ENCODE assay signal across 25 cellular contexts in the genomic region with DNA sequence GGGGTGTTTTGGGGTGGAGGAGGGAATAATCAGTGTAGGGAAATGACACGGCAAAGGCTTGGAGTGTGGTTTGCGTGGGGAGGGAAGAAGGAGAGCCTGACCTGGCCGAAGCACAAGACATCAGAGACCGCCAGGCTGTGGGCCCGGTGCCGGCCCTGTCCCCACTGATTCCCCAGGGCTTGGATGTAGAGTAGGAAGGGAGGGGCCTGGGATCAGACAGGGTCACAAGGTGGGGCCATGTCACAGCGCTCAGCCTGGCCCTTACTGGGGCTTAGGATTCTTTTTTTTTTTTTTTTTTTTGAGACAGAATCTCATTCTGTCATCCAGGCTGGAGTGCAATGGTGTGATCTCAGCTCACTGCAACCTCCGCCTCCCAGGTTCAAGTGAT. TPM values are rescaled to one million over a fixed set of nuclear protein-coding genes. Genes with fewer than 3 reads are reported as not detected.
DNase-seq lines count a peak whose midpoint lies in the region; ATAC-seq, FAIRE-seq and TF ChIP-seq lines count a peak whose summit lies in the region.
"Had no signal": no experiment of that assay in that cellular context is flagged by ENCODE, and none has a peak within 500 bp of the region (broad histone marks: within the 10 kb centered on the region; RNA-seq: fewer than 3 reads in every experiment).

No MANE protein-coding gene starts in this region.

- no peak for FAIRE-seq in HepG2 (lab: Jason Lieb, UNC)
- FAIRE-seq: A549 had no signal

- H3K9me3 ChIP-seq in right cardiac atrium (ENCODE audit: control insufficient read depth, low read length) (no peaks in the 10 kb centered on the region), right atrium auricular region (no peaks in the 10 kb centered on the region), prostate gland (no peaks in the 10 kb centered on the region), HepG2 (ENCODE audit: low read length) (no peaks in the 10 kb centered on the region)
- H3K9me3 ChIP-seq: A549, BE2C, left lung, uterus had no signal

- TF ChIP-seq CTCF in right atrium auricular region (IDR thresholded peaks at IDR 0.05) (no peak), prostate gland (IDR thresholded peaks at IDR 0.05) (no peak), HepG2 (CRISPR knock-in tag; IDR thresholded peaks at IDR 0.05) (no peak)

- peaks cover 26% of the 10 kb centered on the region for H3K36me3 ChIP-seq in right atrium auricular region
- H3K36me3 ChIP-seq in prostate gland, result peaks cover 11 to 17% of the 10 kb centered on the region in 2 donors
- peaks cover 20 to 39% of the 10 kb centered on the region in 2 experiments; a peak in 4 of 5 replicates for H3K36me3 ChIP-seq in HepG2 (replicated peaks in 1 of 2; ENCODE audit: control insufficient read depth in 1 of 2, insufficient read depth in 2 of 2, low read length in 2 of 2)
- H3K36me3 ChIP-seq: BE2C, uterus had no signal

- 63% methylated on average over 8 of the region's 8 CpGs for WGBS in right cardiac atrium
- 80% methylated on average over 8 of the region's 8 CpGs for WGBS in prostate gland
- WGBS in HepG2 (ENCODE audit: low lambda C conversion rate), result 97% methylated on average over 8 of the region's 8 CpGs

- H3K4me3 ChIP-seq in right cardiac atrium (ENCODE audit: low read length) (no peak overlapping the region), right atrium auricular region (no peak overlapping the region), prostate gland (no peak overlapping the region), HepG2 (replicated peaks in 1 of 3; ENCODE audit: insufficient read depth in 1 of 3, low read depth in 2 of 3, low read length in 3 of 3) (no peak overlapping the region)
- H3K4me3 ChIP-seq: A549, left lung, uterus had no signal

- peak in 1 of 2 donors; percentile 12 for ATAC-seq in right cardiac atrium
- no peak for ATAC-seq in HepG2
- ATAC-seq in HG03460 (IDR thresholded peaks at IDR 0.05; ENCODE audit: unreplicated experiment), result no peak
- ATAC-seq: A549; activated CD4-positive, CD25-positive, alpha-beta regulatory T cell treated with anti-CD3 and anti-CD28 coated beads, Interleukin-2, amount 50 U/mL, for 24 hours; activated T-cell treated with anti-CD3 and anti-CD28 coated beads, Interleukin-2, amount 50 U/mL, for 72 hours; left lung; SK-N-SH treated with all-trans-retinoic acid at 6 μM for 48 hours had no signal

- BruUV-seq in HepG2 (replicated peaks; lab: Mats Ljungman, UMichigan), result no TSS peak

- POLR2A ChIA-PET in HepG2 (lab: Yijun Ruan, JAX), result no interaction called here

- intact Hi-C loops in right cardiac atrium (cut with DNase I), result loop anchor here in 2 of 4 donors (5.0 kb wide), 2 partner anchors 285 to 505 kb away; partner anchors contain the start of gene DMC1 (in 1 of the 2)
- intact Hi-C loops in prostate gland (cut with DNase I), result no loop called here
- intact Hi-C loops in HepG2 (cut with micrococcal nuclease; ENCODE audit: unreplicated experiment), result no loop called here

- H4K20me1 ChIP-seq in HepG2 (ENCODE audit: insufficient read depth, low read length), result no peaks in the 10 kb centered on the region

- no peak for TF ChIP-seq EP300 in HepG2 (IDR thresholded peaks at IDR 0.05; ENCODE audit: low read depth in 2 of 2, low read length in 2 of 2)
- TF ChIP-seq EP300 in HepG2 (CRISPR knock-in tag; IDR thresholded peaks at IDR 0.05; ENCODE audit: borderline replicate concordance), result no peak

- no peak overlapping the region for H3K4me2 ChIP-seq in HepG2 (ENCODE audit: low read depth, low read length)
- H3K4me2 ChIP-seq: A549 had no signal

- CTCF ChIA-PET in HepG2 (lab: Yijun Ruan, JAX; ENCODE audit: low intra/inter-chr PET ratio, low total read pairs), result no interaction called here

- H3K4me1 ChIP-seq in right cardiac atrium (ENCODE audit: control insufficient read depth, insufficient read depth, low read length) (peaks cover 10% of the 10 kb centered on the region), right atrium auricular region (peaks cover 0 to 36% of the 10 kb centered on the region in 2 donors), prostate gland (replicated peaks) (peaks cover 17% of the 10 kb centered on the region), HepG2 (ENCODE audit: insufficient read depth, low read length) (0 out of 2 replicates have a peak, but pooled peaks cover 5% of the 10 kb centered on the region)
- H3K4me1 ChIP-seq: A549, BE2C, uterus had no signal

- H3K9ac ChIP-seq in HepG2 (ENCODE audit: insufficient read depth, low read depth, low read length), result no peak overlapping the region

- H3K27me3 ChIP-seq in right cardiac atrium (ENCODE audit: control insufficient read depth, insufficient read depth), result no peaks in the 10 kb centered on the region
- no peaks in the 10 kb centered on the region for H3K27me3 ChIP-seq in right atrium auricular region
- H3K27me3 ChIP-seq in prostate gland (replicated peaks; ENCODE audit: insufficient read depth), result no peaks in the 10 kb centered on the region
- H3K27me3 ChIP-seq in HepG2 (ENCODE audit: control insufficient read depth in 1 of 2, insufficient read depth in 2 of 2, low read length in 2 of 2), result no peaks in the 10 kb centered on the region
- H3K27me3 ChIP-seq: BE2C, left lung, uterus had no signal

- TF ChIP-seq POLR2A in prostate gland (IDR thresholded peaks at IDR 0.05), result no peak
- TF ChIP-seq POLR2A in HepG2 (IDR thresholded peaks at IDR 0.05; ENCODE audit: insufficient read depth in 1 of 2, low read depth in 2 of 2, low read length in 2 of 2), result no peak

- DNase-seq in right cardiac atrium (peak in 2 of 3 donors; percentile 72), right atrium auricular region (ENCODE audit: low spot score) (no peak), prostate gland (ENCODE audit: low spot score) (no peak), inferior parietal cortex (ENCODE audit: extremely low spot score) (no peak), HepG2 (ENCODE audit: low spot score) (no peak)
- DNase-seq: activated naive CD4-positive, alpha-beta T cell treated with anti-CD3 and anti-CD28 coated beads, Interleukin-2, amount 50 U/mL, for 16 hours; activated T-cell treated with anti-CD3 and anti-CD28 coated beads, Interleukin-2, amount 50 U/mL, for 72 hours; aorta; BE2C; cerebellar nuclear complex; effector memory CD4-positive, alpha-beta T cell; GOT3; NCI-H1436 treated with DMSO at 0.1 percent for 48 hours; NCI-H524; stimulated activated CD4-positive, alpha-beta T cell treated with anti-CD3 and anti-CD28 coated beads, Interleukin-4, amount 100 ng/mL, for 4 hours; uterus had no signal

- H3K79me2 ChIP-seq in HepG2 (ENCODE audit: insufficient read depth, low read length), result no peaks in the 10 kb centered on the region

- no peak overlapping the region for H2AFZ ChIP-seq in HepG2 (ENCODE audit: low read length)

- no peak for TF ChIP-seq RAD21 in HepG2 (CRISPR knock-in tag; IDR thresholded peaks at IDR 0.05)

- in situ Hi-C loops in HepG2 (cut with HindIII; ENCODE audit: extremely low pct_ligation_motif_present, low pct_unique_long_range_greater_than_20kb), result no loop called here

- H3K27ac ChIP-seq in right cardiac atrium (ENCODE audit: low read length), result no peak overlapping the region
- H3K27ac ChIP-seq in right atrium auricular region, result no peak overlapping the region
- peak overlapping the region; percentile 16 to 95 for H3K27ac ChIP-seq in prostate gland
- H3K27ac ChIP-seq in HepG2 (ENCODE audit: extremely low read length, insufficient read depth, low read length), result no peak overlapping the region
- H3K27ac ChIP-seq: A549, left lung had no signal

RNA-seq across cellular contexts. Expression of gene PICK1, which starts 9.8 kb away (rescaled TPM):
- total RNA-seq in right cardiac atrium (10 to 100 TPM; 23.8 to 26.5 (median 25.0) TPM), right atrium auricular region (10 to 100 TPM; 33.1 to 36.0 TPM), prostate gland (100 to 1,000 TPM in 1 of 2 donors, 10 to 100 TPM in 1; 90.0 to 114 TPM), HepG2 (2016; rRNA removed; fragmentation: Illumina TruSeq; extraction: Trizol) (16.0 and 19.3 TPM in 2 replicates)
- polyA plus RNA-seq in right cardiac atrium (31.3 TPM), HepG2 (2011; rRNA removed) (25.3 and 28.9 TPM in 2 replicates)
- 5.2 and 7.0 TPM in 2 replicates for total RNA-seq in HepG2 (2016; cell fraction: cytosol; rRNA removed; fragmentation: Illumina TruSeq; extraction: Trizol; ENCODE audit: low read depth)
- 12.5 and 21.2 TPM in 2 replicates for total RNA-seq in HepG2 (2016; cell fraction: insoluble cytoplasmic fraction; rRNA removed; fragmentation: Illumina TruSeq; extraction: Trizol)
- 5.1 and 6.4 TPM in 2 replicates for total RNA-seq in HepG2 (2016; cell fraction: membrane; rRNA removed; fragmentation: Illumina TruSeq; extraction: Trizol)
- total RNA-seq in HepG2 (2016; cell fraction: nucleus; rRNA removed; fragmentation: Illumina TruSeq; extraction: Trizol), result 23.0 and 24.4 TPM in 2 replicates
- 16.7 and 22.6 TPM in 2 replicates for polyA plus RNA-seq in HepG2 (2011; cell fraction: cytosol; rRNA removed)
- polyA plus RNA-seq in HepG2 (2011; cell fraction: nucleus; rRNA removed), result 156 and 186 TPM in 2 replicates
- polyA plus RNA-seq in HepG2 (2012), result 11.1 and 11.5 TPM in 2 replicates
- polyA plus RNA-seq in HepG2 (2016; cell fraction: cytosol; fragmentation: Illumina TruSeq; extraction: Trizol; ENCODE audit: low read depth), result 1.6 and 2.0 TPM in 2 replicates
- polyA plus RNA-seq in HepG2 (2016; cell fraction: insoluble cytoplasmic fraction; fragmentation: Illumina TruSeq; extraction: Trizol; ENCODE audit: low read depth), result 13.6 and 16.4 TPM in 2 replicates
- polyA plus RNA-seq in HepG2 (2016; cell fraction: membrane; fragmentation: Illumina TruSeq; extraction: Trizol; ENCODE audit: low read depth), result 2.3 and 3.1 TPM in 2 replicates
- polyA plus RNA-seq in HepG2 (2016; cell fraction: nucleus; fragmentation: Illumina TruSeq; extraction: Trizol; ENCODE audit: insufficient read depth, low read depth), result 45.3 and 47.7 TPM in 2 replicates
- 19.1 and 21.9 TPM in 2 replicates for polyA minus RNA-seq in HepG2 (2011; rRNA and poly(A)+ RNA removed; ENCODE audit: low replicate concordance)
- 5.4 and 6.4 TPM in 2 replicates for polyA minus RNA-seq in HepG2 (2011; cell fraction: cytosol; rRNA and poly(A)+ RNA removed)
- 26.1 and 32.8 TPM in 2 replicates for polyA minus RNA-seq in HepG2 (2011; cell fraction: nucleus; rRNA and poly(A)+ RNA removed)

RNA-seq across cellular contexts. Expression of gene SLC16A8, which starts 17.0 kb away (rescaled TPM):
- total RNA-seq in right cardiac atrium (under 1 TPM in 3 of 4 donors, not detected in 1; 0.41 to 0.68 (median 0.57) TPM), right atrium auricular region (under 1 TPM in 1 of 2 donors, not detected in 1; 0.28 TPM), prostate gland (under 1 TPM; 0.28 to 0.59 TPM), HepG2 (2016; rRNA removed; fragmentation: Illumina TruSeq; extraction: Trizol) (not detected in 2 replicates)
- polyA plus RNA-seq in right cardiac atrium (0.63 TPM), HepG2 (2011; rRNA removed) (not detected in 2 replicates)
- total RNA-seq in HepG2 (2016; cell fraction: cytosol; rRNA removed; fragmentation: Illumina TruSeq; extraction: Trizol; ENCODE audit: low read depth), result not detected in 2 replicates
- not detected in 2 replicates for total RNA-seq in HepG2 (2016; cell fraction: insoluble cytoplasmic fraction; rRNA removed; fragmentation: Illumina TruSeq; extraction: Trizol)
- total RNA-seq in HepG2 (2016; cell fraction: membrane; rRNA removed; fragmentation: Illumina TruSeq; extraction: Trizol), result not detected in 2 replicates
- total RNA-seq in HepG2 (2016; cell fraction: nucleus; rRNA removed; fragmentation: Illumina TruSeq; extraction: Trizol), result not detected in 2 replicates
- polyA plus RNA-seq in HepG2 (2011; cell fraction: cytosol; rRNA removed), result not detected in 2 replicates
- not detected in 2 replicates for polyA plus RNA-seq in HepG2 (2011; cell fraction: nucleus; rRNA removed)
- 0.44 and 0.49 TPM in 2 replicates for polyA plus RNA-seq in HepG2 (2012)
- polyA plus RNA-seq in HepG2 (2016; cell fraction: cytosol; fragmentation: Illumina TruSeq; extraction: Trizol; ENCODE audit: low read depth), result not detected in 2 replicates
- not detected in 2 replicates for polyA plus RNA-seq in HepG2 (2016; cell fraction: insoluble cytoplasmic fraction; fragmentation: Illumina TruSeq; extraction: Trizol; ENCODE audit: low read depth)
- polyA plus RNA-seq in HepG2 (2016; cell fraction: membrane; fragmentation: Illumina TruSeq; extraction: Trizol; ENCODE audit: low read depth), result not detected in 2 replicates
- not detected in 2 replicates for polyA plus RNA-seq in HepG2 (2016; cell fraction: nucleus; fragmentation: Illumina TruSeq; extraction: Trizol; ENCODE audit: insufficient read depth, low read depth)
- not detected in 2 replicates for polyA minus RNA-seq in HepG2 (2011; rRNA and poly(A)+ RNA removed; ENCODE audit: low replicate concordance)
- not detected in 2 replicates for polyA minus RNA-seq in HepG2 (2011; cell fraction: cytosol; rRNA and poly(A)+ RNA removed)
- not detected in 2 replicates for polyA minus RNA-seq in HepG2 (2011; cell fraction: nucleus; rRNA and poly(A)+ RNA removed)
- total RNA-seq: activated T-cell treated with anti-CD3 and anti-CD28 coated beads, Interleukin-2, amount 50 U/mL, for 72 hours; Daoy; M059J had no signal
- polyA plus RNA-seq: A549, IgD-negative memory B cell, neural cell had no signal

RNA-seq across cellular contexts. Expression of gene BAIAP2L2, which starts 43.5 kb away (rescaled TPM):
- total RNA-seq in right cardiac atrium (under 1 TPM in 2 of 4 donors, not detected in 2; 0.17 to 0.53 TPM), right atrium auricular region (under 1 TPM in 1 of 2 donors, not detected in 1; 0.63 TPM), prostate gland (1 to 10 TPM in 1 of 2 donors, under 1 TPM in 1; 0.14 to 5.5 TPM), HepG2 (2016; rRNA removed; fragmentation: Illumina TruSeq; extraction: Trizol) (3.0 and 4.4 TPM in 2 replicates)
- polyA plus RNA-seq in right cardiac atrium (0.20 TPM), HepG2 (2011; rRNA removed) (7.5 and 8.4 TPM in 2 replicates)
- 2.2 and 2.3 TPM in 2 replicates for total RNA-seq in HepG2 (2016; cell fraction: cytosol; rRNA removed; fragmentation: Illumina TruSeq; extraction: Trizol; ENCODE audit: low read depth)
- 1.8 and 4.6 TPM in 2 replicates for total RNA-seq in HepG2 (2016; cell fraction: insoluble cytoplasmic fraction; rRNA removed; fragmentation: Illumina TruSeq; extraction: Trizol)
- 2.9 and 3.5 TPM in 2 replicates for total RNA-seq in HepG2 (2016; cell fraction: membrane; rRNA removed; fragmentation: Illumina TruSeq; extraction: Trizol)
- 3.9 and 4.3 TPM in 2 replicates for total RNA-seq in HepG2 (2016; cell fraction: nucleus; rRNA removed; fragmentation: Illumina TruSeq; extraction: Trizol)
- polyA plus RNA-seq in HepG2 (2011; cell fraction: cytosol; rRNA removed), result 3.0 and 4.7 TPM in 2 replicates
- polyA plus RNA-seq in HepG2 (2011; cell fraction: nucleus; rRNA removed), result 77.2 and 103 TPM in 2 replicates
- polyA plus RNA-seq in HepG2 (2012), result 5.6 and 7.7 TPM in 2 replicates
- polyA plus RNA-seq in HepG2 (2016; cell fraction: cytosol; fragmentation: Illumina TruSeq; extraction: Trizol; ENCODE audit: low read depth), result 3.1 and 3.4 TPM in 2 replicates
- polyA plus RNA-seq in HepG2 (2016; cell fraction: insoluble cytoplasmic fraction; fragmentation: Illumina TruSeq; extraction: Trizol; ENCODE audit: low read depth), result 4.8 and 7.0 TPM in 2 replicates
- polyA plus RNA-seq in HepG2 (2016; cell fraction: membrane; fragmentation: Illumina TruSeq; extraction: Trizol; ENCODE audit: low read depth), result 4.5 TPM in 2 replicates
- polyA plus RNA-seq in HepG2 (2016; cell fraction: nucleus; fragmentation: Illumina TruSeq; extraction: Trizol; ENCODE audit: insufficient read depth, low read depth), result 34.3 and 34.8 TPM in 2 replicates
- 0.23 and 3.8 TPM in 2 replicates for polyA minus RNA-seq in HepG2 (2011; rRNA and poly(A)+ RNA removed; ENCODE audit: low replicate concordance)
- polyA minus RNA-seq in HepG2 (2011; cell fraction: cytosol; rRNA and poly(A)+ RNA removed), result 3.0 and 4.1 TPM in 2 replicates
- polyA minus RNA-seq in HepG2 (2011; cell fraction: nucleus; rRNA and poly(A)+ RNA removed), result 4.5 and 5.1 TPM in 2 replicates
- total RNA-seq: M059J had no signal
- polyA plus RNA-seq: IgD-negative memory B cell had no signal

Comparison
In these comparisons a context has a peak if more than half of its experiments do, and no peak if none do; other contexts are left out.
1. DNase-seq: peak in right cardiac atrium (2 of 3); none in right atrium auricular region (single experiment), prostate gland (single experiment), inferior parietal cortex (single experiment) and HepG2 (single experiment).
2. H3K27ac ChIP-seq: peak in prostate gland (2 of 2); none in right cardiac atrium (single experiment), right atrium auricular region (0 of 2) and HepG2 (single experiment).